ENCODE assay signal across 8 cellular contexts in the genomic region with DNA sequence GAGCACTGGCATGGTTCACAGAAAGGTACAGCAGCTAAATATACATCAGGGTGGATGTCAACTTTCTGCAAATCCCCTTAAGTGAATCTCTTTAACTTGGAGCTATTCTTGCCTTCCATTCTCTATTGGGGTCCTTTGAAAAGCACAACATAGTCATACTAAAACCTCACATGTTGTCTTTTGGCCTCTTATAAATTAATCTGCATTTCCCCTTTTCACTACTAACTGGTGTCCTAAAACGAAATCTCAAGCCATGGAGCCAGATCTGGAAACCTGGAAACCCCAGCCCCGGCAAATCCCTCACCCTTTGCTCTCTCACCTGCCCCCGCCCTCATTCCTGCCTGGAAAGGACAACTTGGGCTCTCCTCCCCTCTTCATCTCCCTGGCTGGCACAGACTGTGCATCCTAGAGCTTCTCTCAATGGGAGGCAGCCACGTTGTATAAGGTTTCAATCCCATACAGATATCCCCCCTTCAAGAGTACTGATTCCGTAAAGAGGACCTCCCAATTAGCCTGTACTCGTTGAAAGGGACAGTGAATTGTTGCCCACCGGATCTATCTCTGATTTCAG. TPM values are rescaled to one million over a fixed set of nuclear protein-coding genes. Genes with fewer than 3 reads are reported as not detected.
DNase-seq lines count a peak whose midpoint lies in the region; ATAC-seq and TF ChIP-seq lines count a peak whose summit lies in the region.

No MANE protein-coding gene starts in this region.

- no peak overlapping the region for H3K4ac ChIP-seq in trophoblast cell (ENCODE audit: low read depth, low read length)

- no peak overlapping the region for H2BK120ac ChIP-seq in trophoblast cell (ENCODE audit: insufficient read depth, low read length, poor library complexity)

- H3K27me3 ChIP-seq in DND-41 (ENCODE audit: insufficient read depth, low read length, poor library complexity) (no peaks in the 10 kb centered on the region), esophagus squamous epithelium (no peaks in the 10 kb centered on the region), trophoblast cell (ENCODE audit: insufficient read depth, low read length) (no peaks in the 10 kb centered on the region)

- peak overlapping the region; percentile 94 for H3K4me2 ChIP-seq in DND-41 (ENCODE audit: insufficient read depth, low read length)
- H3K4me2 ChIP-seq in trophoblast cell (ENCODE audit: low read length): peak overlapping the region; percentile 66

- no peaks in the 10 kb centered on the region for H3K9me3 Mint-ChIP-seq in activated T-helper 1 cell treated with anti-CD3 and anti-CD28 coated beads, Interleukin-12 subunit alpha, Interleukin-12 subunit beta, Interleukin-2, Interleukin-4 antibody, amounts not matched to agents 30 ng/mL and 10 ng/mL and 1 ng/mL, durations not matched to agents 14 hours and 24 hours and 36 hours
- peaks cover 0 to 3% of the 10 kb centered on the region in 2 donors for H3K9me3 Mint-ChIP-seq in stimulated activated naive CD8-positive, alpha-beta T cell treated with anti-CD3 and anti-CD28 coated beads, Interleukin-15, amount 100 ng/mL, for 72 hours

- H3K79me1 ChIP-seq in trophoblast cell (ENCODE audit: low read length): peaks cover 14% of the 10 kb centered on the region

- no peak overlapping the region for H4K91ac ChIP-seq in trophoblast cell (ENCODE audit: low read depth, low read length)

- TF ChIP-seq POLR2A in esophagus squamous epithelium (IDR thresholded peaks at IDR 0.05) (no peak), GM18505 (IDR thresholded peaks at IDR 0.05; ENCODE audit: borderline replicate concordance, extremely low read depth, insufficient read depth, insufficient read length) (no peak)

- H3K23ac ChIP-seq in trophoblast cell (ENCODE audit: low read length): no peak overlapping the region

- H3K27me3 Mint-ChIP-seq in activated T-helper 1 cell treated with anti-CD3 and anti-CD28 coated beads, Interleukin-12 subunit alpha, Interleukin-12 subunit beta, Interleukin-2, Interleukin-4 antibody, amounts not matched to agents 30 ng/mL and 10 ng/mL and 1 ng/mL, durations not matched to agents 14 hours and 24 hours and 36 hours (ENCODE audit: insufficient read depth): no peaks in the 10 kb centered on the region
- no peaks in the 10 kb centered on the region for H3K27me3 Mint-ChIP-seq in stimulated activated naive CD8-positive, alpha-beta T cell treated with anti-CD3 and anti-CD28 coated beads, Interleukin-15, amount 100 ng/mL, for 72 hours

- no peak overlapping the region for H2BK12ac ChIP-seq in trophoblast cell (ENCODE audit: low read length)

- no peak overlapping the region for H2BK5ac ChIP-seq in trophoblast cell (ENCODE audit: low read depth, low read length, poor library complexity)

- peaks cover 44% of the 10 kb centered on the region for H3K4me1 ChIP-seq in DND-41 (ENCODE audit: insufficient read depth, low read length)
- peaks cover 4 to 52% (median 4%) of the 10 kb centered on the region in 3 donors for H3K4me1 ChIP-seq in esophagus squamous epithelium
- H3K4me1 ChIP-seq in trophoblast cell (ENCODE audit: control insufficient read depth in 1 of 2, insufficient read depth in 2 of 2, low read length in 2 of 2): peaks cover 3 to 12% of the 10 kb centered on the region in 2 experiments

- peak overlapping the region; percentile 65 for H3K9ac ChIP-seq in DND-41 (ENCODE audit: low read depth, low read length)
- H3K9ac ChIP-seq in trophoblast cell (ENCODE audit: low read length): no peak overlapping the region

- H4K20me1 ChIP-seq in DND-41 (ENCODE audit: insufficient read depth, low read length): peaks cover 4% of the 10 kb centered on the region; the same call in 1 of the 2 replicates

- ATAC-seq in DND-41 (ENCODE audit: insufficient read depth, low read depth): no peak
- no peak for ATAC-seq in GM18505 (IDR thresholded peaks at IDR 0.05; ENCODE audit: unreplicated experiment)
- ATAC-seq in stimulated activated naive CD8-positive, alpha-beta T cell treated with anti-CD3 and anti-CD28 coated beads, Interleukin-15, amount 100 ng/mL, for 72 hours: no peak

- no peak for DNase-seq in DND-41
- peak; percentile 15 for DNase-seq in NCI-H2029 (lab: John Stamatoyannopoulos, UW)
- DNase-seq in esophagus squamous epithelium (lab: John Stamatoyannopoulos, UW): no peak
- DNase-seq in trophoblast cell: no peak
- DNase-seq in DMS153 (lab: John Stamatoyannopoulos, UW): no peak
- DNase-seq in activated T-helper 1 cell treated with anti-CD3 and anti-CD28 coated beads, Interleukin-12 subunit alpha, Interleukin-12 subunit beta, Interleukin-2, Interleukin-4 antibody, amounts not matched to agents 30 ng/mL and 10 ng/mL and 1 ng/mL, durations not matched to agents 14 hours and 24 hours and 36 hours (ENCODE audit: low spot score): no peak
- no peak for DNase-seq in stimulated activated naive CD8-positive, alpha-beta T cell treated with anti-CD3 and anti-CD28 coated beads, Interleukin-15, amount 100 ng/mL, for 72 hours

- H2AFZ ChIP-seq in DND-41 (ENCODE audit: low read depth, low read length) (peak overlapping the region; percentile 84; the same call in 1 of the 2 replicates), trophoblast cell (ENCODE audit: insufficient read depth, low read length, poor library complexity) (no peak overlapping the region)

- H2AK5ac ChIP-seq in trophoblast cell (ENCODE audit: low read length): no peak overlapping the region

- 25 to 28% methylated on average over 6 to 7 of the region's 7 CpGs for WGBS in esophagus squamous epithelium, 2 donors
- WGBS in trophoblast cell (ENCODE audit: extremely low coverage, insufficient coverage, insufficient read length): no CpG with 5 or more reads among the region's 7 CpGs

- no peak overlapping the region for H3K27ac Mint-ChIP-seq in activated T-helper 1 cell treated with anti-CD3 and anti-CD28 coated beads, Interleukin-12 subunit alpha, Interleukin-12 subunit beta, Interleukin-2, Interleukin-4 antibody, amounts not matched to agents 30 ng/mL and 10 ng/mL and 1 ng/mL, durations not matched to agents 14 hours and 24 hours and 36 hours
- no peak overlapping the region for H3K27ac Mint-ChIP-seq in stimulated activated naive CD8-positive, alpha-beta T cell treated with anti-CD3 and anti-CD28 coated beads, Interleukin-15, amount 100 ng/mL, for 72 hours

- H3K4me3 Mint-ChIP-seq in activated T-helper 1 cell treated with anti-CD3 and anti-CD28 coated beads, Interleukin-12 subunit alpha, Interleukin-12 subunit beta, Interleukin-2, Interleukin-4 antibody, amounts not matched to agents 30 ng/mL and 10 ng/mL and 1 ng/mL, durations not matched to agents 14 hours and 24 hours and 36 hours: no peak overlapping the region
- no peak overlapping the region for H3K4me3 Mint-ChIP-seq in stimulated activated naive CD8-positive, alpha-beta T cell treated with anti-CD3 and anti-CD28 coated beads, Interleukin-15, amount 100 ng/mL, for 72 hours

- H3K36me3 ChIP-seq in DND-41 (ENCODE audit: insufficient read depth, low read length): peaks cover 4% of the 10 kb centered on the region; the same call in 1 of the 2 replicates
- H3K36me3 ChIP-seq in esophagus squamous epithelium: peaks cover 0 to 15% (median 0%) of the 10 kb centered on the region in 3 donors
- H3K36me3 ChIP-seq in trophoblast cell (ENCODE audit: control insufficient read depth in 1 of 2, insufficient read depth in 2 of 2, low read length in 2 of 2): peaks cover 2 to 16% of the 10 kb centered on the region in 2 experiments

- no peak overlapping the region for H4K8ac ChIP-seq in trophoblast cell (ENCODE audit: low read depth, low read length)

- H3K4me1 Mint-ChIP-seq in activated T-helper 1 cell treated with anti-CD3 and anti-CD28 coated beads, Interleukin-12 subunit alpha, Interleukin-12 subunit beta, Interleukin-2, Interleukin-4 antibody, amounts not matched to agents 30 ng/mL and 10 ng/mL and 1 ng/mL, durations not matched to agents 14 hours and 24 hours and 36 hours (ENCODE audit: low read depth): peaks cover 9% of the 10 kb centered on the region
- H3K4me1 Mint-ChIP-seq in stimulated activated naive CD8-positive, alpha-beta T cell treated with anti-CD3 and anti-CD28 coated beads, Interleukin-15, amount 100 ng/mL, for 72 hours: peaks cover 12% of the 10 kb centered on the region

- no peak overlapping the region for H3K18ac ChIP-seq in trophoblast cell (ENCODE audit: low read length)

- H3K14ac ChIP-seq in trophoblast cell (ENCODE audit: low read length): no peak overlapping the region

- H3K79me2 ChIP-seq in DND-41 (ENCODE audit: insufficient read depth, low read length): peaks cover 14% of the 10 kb centered on the region
- peaks cover 6% of the 10 kb centered on the region for H3K79me2 ChIP-seq in trophoblast cell (ENCODE audit: control insufficient read depth, insufficient read depth, low read length, poor library complexity)

- peaks cover 40% of the 10 kb centered on the region for H3K36me3 Mint-ChIP-seq in activated T-helper 1 cell treated with anti-CD3 and anti-CD28 coated beads, Interleukin-12 subunit alpha, Interleukin-12 subunit beta, Interleukin-2, Interleukin-4 antibody, amounts not matched to agents 30 ng/mL and 10 ng/mL and 1 ng/mL, durations not matched to agents 14 hours and 24 hours and 36 hours (ENCODE audit: low read depth)

- H3K4me3 ChIP-seq in DND-41 (ENCODE audit: low read depth in 1 of 2, low read length in 2 of 2) (peak overlapping the region; percentile 53 to 76; a peak in 3 of 4 replicates), esophagus squamous epithelium (peak overlapping the region; percentile 59 to 91 (median 78)), trophoblast cell (ENCODE audit: low read depth, low read length) (no peak overlapping the region)

- H3K27ac ChIP-seq in DND-41 (ENCODE audit: low read length) (peak overlapping the region; percentile 87; the same call in 1 of the 2 replicates), esophagus squamous epithelium (peak overlapping the region; percentile 96 to 100 (median 100)), trophoblast cell (ENCODE audit: low read depth, low read length) (no peak overlapping the region)

- no peak overlapping the region for H4K12ac ChIP-seq in trophoblast cell (ENCODE audit: low read depth, low read length)

- H3K9me3 ChIP-seq in DND-41 (ENCODE audit: insufficient read depth, low read length, severe bottlenecking) (no peaks in the 10 kb centered on the region), esophagus squamous epithelium (no peaks in the 10 kb centered on the region), trophoblast cell (ENCODE audit: insufficient read depth, low read depth, low read length) (peaks cover 3% of the 10 kb centered on the region)

- intact Hi-C loops in esophagus squamous epithelium (cut with DNase I): no loop called here
- intact Hi-C loops in activated T-helper 1 cell treated with anti-CD3 and anti-CD28 coated beads, Interleukin-12 subunit alpha, Interleukin-12 subunit beta, Interleukin-2, Interleukin-4 antibody, amounts not matched to agents 30 ng/mL and 10 ng/mL and 1 ng/mL, durations not matched to agents 14 hours and 24 hours and 36 hours (cut with micrococcal nuclease): loop anchor here (5.0 to 10.0 kb wide), 3 partner anchors 434 to 974 kb away; partner anchors contain the start of genes AIDA, BROX and HLX

- no peak for TF ChIP-seq CTCF in DND-41 (IDR thresholded peaks at IDR 0.05; ENCODE audit: borderline replicate concordance, extremely low read depth, low read length, poor library complexity, severe bottlenecking)
- no peak for TF ChIP-seq CTCF in esophagus squamous epithelium (IDR thresholded peaks at IDR 0.05)

RNA-seq across cellular contexts. Expression of gene DUSP10, which starts 1.5 kb away (rescaled TPM):
- total RNA-seq in esophagus squamous epithelium: 1 to 10 TPM; 1.4 to 7.4 (median 4.9) TPM
- 6.5 and 6.6 TPM in 2 replicates for polyA plus RNA-seq in trophoblast cell (2013)
- total RNA-seq in activated T-helper 1 cell treated with anti-CD3 and anti-CD28 coated beads, Interleukin-12 subunit alpha, Interleukin-12 subunit beta, Interleukin-2, Interleukin-4 antibody, amounts not matched to agents 30 ng/mL and 10 ng/mL and 1 ng/mL, durations not matched to agents 14 hours and 24 hours and 36 hours: 19.2 and 19.4 TPM in 2 replicates
